Comparison of ENCODE assay signal across 13 cellular contexts in the genomic region with DNA sequence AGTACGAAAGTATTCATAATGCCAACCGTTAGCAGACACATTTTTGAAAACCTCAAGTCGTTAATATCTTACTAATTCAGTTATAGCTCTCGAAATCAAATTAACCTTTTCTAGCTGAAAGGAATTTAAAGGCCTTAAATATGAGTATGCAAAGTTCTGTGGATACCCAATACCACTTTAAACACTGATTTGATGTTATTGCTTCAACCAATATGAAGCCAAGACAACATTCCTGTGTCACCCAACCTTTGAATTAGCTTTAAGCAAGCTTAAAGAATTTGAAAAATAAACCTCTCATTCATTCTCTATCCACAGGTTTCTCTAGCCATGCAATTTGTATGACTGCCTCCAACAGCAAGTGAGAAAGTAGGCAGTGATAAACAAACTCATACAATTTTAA.
A peak's percentile ranks its signal among the peaks of the same experiment; 100 is the strongest.
DNase-seq lines count a peak whose midpoint lies in the region; ATAC-seq and TF ChIP-seq lines count a peak whose summit lies in the region.
"Had no signal": no experiment of that assay in that cellular context is flagged by ENCODE, and none has a peak within 500 bp of the region (broad histone marks: within the 10 kb centered on the region; RNA-seq: fewer than 3 reads in every experiment).

No MANE protein-coding gene starts in this region.

- H3K4me2 ChIP-seq in KMS-11 = peak overlapping the region; percentile 84

- H3K9me3 Mint-ChIP-seq in natural killer cell (peaks cover 0 to 2% of the 10 kb centered on the region in 2 donors), chondrocyte (ENCODE audit: low read depth) (no peaks in the 10 kb centered on the region)

- H3K9ac ChIP-seq in KMS-11 = no peak overlapping the region
- no peak overlapping the region for H3K9ac ChIP-seq in colonic mucosa (ENCODE audit: low read depth in 2 of 2, low read length in 2 of 2)

- H3K36me3 ChIP-seq in A673 (ENCODE audit: insufficient read depth, low read length, poor library complexity, severe bottlenecking) = no peaks in the 10 kb centered on the region
- no peaks in the 10 kb centered on the region for H3K36me3 ChIP-seq in KMS-11 (ENCODE audit: insufficient read depth)
- no peaks in the 10 kb centered on the region for H3K36me3 ChIP-seq in colonic mucosa
- H3K36me3 ChIP-seq: right lobe of liver had no signal

- H3K27ac ChIP-seq in A673 (ENCODE audit: low read depth, low read length, poor library complexity, severe bottlenecking) = peak overlapping the region; percentile 68
- no peak overlapping the region for H3K27ac ChIP-seq in KMS-11
- no peak overlapping the region for H3K27ac ChIP-seq in colonic mucosa

- H3K4me3 ChIP-seq in A673 (ENCODE audit: low read depth, low read length, poor library complexity, severe bottlenecking) (peak overlapping the region; percentile 44), KMS-11 (IDR thresholded peaks at IDR 0.05; ENCODE audit: insufficient read depth, low read depth, low read length) (no peak overlapping the region), colonic mucosa (peak overlapping the region; percentile 8)

- no peaks in the 10 kb centered on the region for H4K20me1 ChIP-seq in KMS-11 (ENCODE audit: insufficient read depth)

- H3K27me3 ChIP-seq in A673 (replicated peaks; ENCODE audit: insufficient read depth, low read depth, low read length, poor library complexity) (no peaks in the 10 kb centered on the region), KMS-11 (ENCODE audit: insufficient read depth, low read depth) (no peaks in the 10 kb centered on the region), colonic mucosa (no peaks in the 10 kb centered on the region)
- H3K27me3 ChIP-seq: right lobe of liver had no signal

- H3K79me2 ChIP-seq in KMS-11 (ENCODE audit: insufficient read depth, low read depth) = no peaks in the 10 kb centered on the region

- peak overlapping the region; percentile 58 for H3K4me3 Mint-ChIP-seq in natural killer cell
- H3K4me3 Mint-ChIP-seq in chondrocyte (ENCODE audit: unreplicated experiment) = no peak overlapping the region

- BruUV-seq in A673 (replicated peaks; lab: Mats Ljungman, UMichigan) = no TSS peak

- intact Hi-C loops in A673 (cut with micrococcal nuclease; ENCODE audit: unreplicated experiment) (loop anchor here (2.0 kb wide), 1 partner anchor 112 kb away; no protein-coding TSS in a partner anchor), colonic mucosa (cut with DNase I) (no loop called here), natural killer cell (cut with micrococcal nuclease) (no loop called here)

- H3K4me1 Mint-ChIP-seq in natural killer cell = peaks cover 32 to 38% of the 10 kb centered on the region in 2 donors
- peaks cover 21% of the 10 kb centered on the region for H3K4me1 Mint-ChIP-seq in chondrocyte (ENCODE audit: low read depth)

- TF ChIP-seq CTCF in A673 (conservative IDR thresholded peaks at IDR 0.05; ENCODE audit: low read depth, low read length) (no peak), KMS-11 (conservative IDR thresholded peaks at IDR 0.05; ENCODE audit: low read depth, low read length) (no peak), colonic mucosa (IDR thresholded peaks at IDR 0.05) (no peak), natural killer cell (IDR thresholded peaks at IDR 0.05) (no peak), chondrocyte (IDR thresholded peaks at IDR 0.05) (no peak)

- H3K4me1 ChIP-seq in A673 (ENCODE audit: insufficient read depth, low read length, poor library complexity, severe bottlenecking) (peaks cover 31% of the 10 kb centered on the region), KMS-11 (ENCODE audit: low read depth, poor library complexity, severe bottlenecking) (peaks cover 30% of the 10 kb centered on the region), colonic mucosa (no peaks in the 10 kb centered on the region)
- H3K4me1 ChIP-seq: right lobe of liver had no signal

- CTCF ChIA-PET in A673 (lab: Charles Lee) = interaction anchor here (1.5 kb wide), 1 partner anchor 112 kb away, joined by 3 read pairs; no protein-coding TSS in a partner anchor

- ATAC-seq in natural killer cell (no peak), HG03342 (IDR thresholded peaks at IDR 0.05; ENCODE audit: unreplicated experiment) (no peak), HG02610 (IDR thresholded peaks at IDR 0.05; ENCODE audit: unreplicated experiment) (no peak)
- ATAC-seq: left colon had no signal

- H2AFZ ChIP-seq in KMS-11 (ENCODE audit: low read depth) = no peak overlapping the region

- H3K27me3 Mint-ChIP-seq in natural killer cell (ENCODE audit: low read depth in 2 of 2) (no peaks in the 10 kb centered on the region), chondrocyte (ENCODE audit: low read depth) (no peaks in the 10 kb centered on the region)

- no peak for DNase-seq in A673 (ENCODE audit: low spot score)
- no peak for DNase-seq in colonic mucosa
- no peak for DNase-seq in natural killer cell
- no peak for DNase-seq in H4 (ENCODE audit: low spot score)
- no peak for DNase-seq in chondrocyte (ENCODE audit: low spot score)
- DNase-seq: activated CD4-positive, CD25-positive, alpha-beta regulatory T cell; left colon; NCI-H2029 treated with DMSO at 0.1 percent for 48 hours; right lobe of liver; stimulated activated CD8-positive, alpha-beta memory T cell treated with anti-CD3 and anti-CD28 coated beads, Interleukin-4, amount 100 ng/mL, for 48 hours had no signal

- H3K36me3 Mint-ChIP-seq in natural killer cell = no peaks in the 10 kb centered on the region
- H3K36me3 Mint-ChIP-seq in chondrocyte (ENCODE audit: low read depth) = no peaks in the 10 kb centered on the region

- peak overlapping the region in 1 of 2 donors; percentile 84 for H3K27ac Mint-ChIP-seq in natural killer cell
- H3K27ac Mint-ChIP-seq in chondrocyte (ENCODE audit: unreplicated experiment) = no peak overlapping the region

- H3K9me3 ChIP-seq in A673 (ENCODE audit: low read depth, low read length, poor library complexity, severe bottlenecking) = no peaks in the 10 kb centered on the region
- no peaks in the 10 kb centered on the region for H3K9me3 ChIP-seq in colonic mucosa
- H3K9me3 ChIP-seq: right lobe of liver had no signal

- POLR2A ChIA-PET in A673 (lab: Charles Lee; ENCODE audit: low non-redundant PET) = interaction anchor here (0.6 kb wide), 1 partner anchor 67 kb away, joined by 3 read pairs; no protein-coding TSS in a partner anchor
